In the genomic region with DNA sequence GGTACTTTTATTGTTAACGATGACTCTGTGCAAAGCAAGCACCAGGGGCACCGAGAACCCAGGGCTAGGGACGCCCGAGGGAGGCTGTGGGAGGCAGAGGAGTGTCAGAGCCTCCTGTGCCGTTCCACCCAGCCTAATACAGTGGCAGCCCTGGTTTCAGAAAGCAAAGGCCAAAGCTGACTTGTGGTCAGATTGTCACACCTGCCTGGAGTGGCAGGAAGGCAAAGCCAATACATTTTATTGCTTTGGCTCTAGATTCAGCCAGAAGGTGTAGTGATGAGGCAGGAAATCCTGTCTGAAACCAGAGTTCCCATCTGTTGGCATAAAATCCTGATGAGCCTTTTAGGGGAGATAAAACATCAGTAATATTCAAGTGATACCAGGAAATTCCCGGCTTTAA, we compare ENCODE assay signal across 23 cellular contexts.
A peak's percentile ranks its signal among the peaks of the same experiment; 100 is the strongest.
DNase-seq lines count a peak whose midpoint lies in the region; ATAC-seq and TF ChIP-seq lines count a peak whose summit lies in the region.
"Had no signal": no experiment of that assay in that cellular context is flagged by ENCODE, and none has a peak within 500 bp of the region (broad histone marks: within the 10 kb centered on the region; RNA-seq: fewer than 3 reads in every experiment).

No MANE protein-coding gene starts in this region.

- POLR2A ChIA-PET in activated CD8-positive, alpha-beta T cell treated with anti-CD3 and anti-CD28 coated beads for 36 hours (lab: Charles Lee), result interaction anchor here (0.6 to 1.2 kb wide), 2 partner anchors 11 to 553 kb away, joined by 3 read pairs; no protein-coding TSS in a partner anchor
- POLR2A ChIA-PET in activated CD8-positive, alpha-beta T cell treated with anti-CD3 and anti-CD28 coated beads, Interleukin-2, amount 10 ng/mL, durations not matched to agents 7 days and 5 days (lab: Charles Lee), result no interaction called here

- no peaks in the 10 kb centered on the region for H3K36me3 Mint-ChIP-seq in activated CD8-positive, alpha-beta T cell treated with anti-CD3 and anti-CD28 coated beads for 36 hours (ENCODE audit: low read depth)
- no peaks in the 10 kb centered on the region for H3K36me3 Mint-ChIP-seq in activated CD8-positive, alpha-beta T cell treated with anti-CD3 and anti-CD28 coated beads, Interleukin-2, amount 10 ng/mL, durations not matched to agents 7 days and 5 days (ENCODE audit: low read depth)
- H3K36me3 Mint-ChIP-seq: mesothelial cell of epicardium had no signal

- intact Hi-C loops in activated CD8-positive, alpha-beta T cell treated with anti-CD3 and anti-CD28 coated beads for 36 hours (cut with micrococcal nuclease), result no loop called here

- TF ChIP-seq CTCF in activated CD8-positive, alpha-beta T cell treated with anti-CD3 and anti-CD28 coated beads for 36 hours (IDR thresholded peaks at IDR 0.05), result no peak
- TF ChIP-seq CTCF in foreskin keratinocyte (conservative IDR thresholded peaks at IDR 0.05), result no peak

- no peaks in the 10 kb centered on the region for H3K4me1 ChIP-seq in foreskin keratinocyte

- no peak overlapping the region for H3K4me3 Mint-ChIP-seq in activated CD8-positive, alpha-beta T cell treated with anti-CD3 and anti-CD28 coated beads for 36 hours
- H3K4me3 Mint-ChIP-seq in activated CD8-positive, alpha-beta T cell treated with anti-CD3 and anti-CD28 coated beads, Interleukin-2, amount 10 ng/mL, durations not matched to agents 7 days and 5 days, result no peak overlapping the region
- H3K4me3 Mint-ChIP-seq: activated naive CD8-positive, alpha-beta T cell; mesothelial cell of epicardium; naive thymus-derived CD4-positive, alpha-beta T cell; T-helper 17 cell had no signal

- H3K27me3 Mint-ChIP-seq in activated CD8-positive, alpha-beta T cell treated with anti-CD3 and anti-CD28 coated beads for 36 hours, result no peaks in the 10 kb centered on the region
- no peaks in the 10 kb centered on the region for H3K27me3 Mint-ChIP-seq in activated CD8-positive, alpha-beta T cell treated with anti-CD3 and anti-CD28 coated beads, Interleukin-2, amount 10 ng/mL, durations not matched to agents 7 days and 5 days (ENCODE audit: low read depth)
- H3K27me3 Mint-ChIP-seq: activated naive CD8-positive, alpha-beta T cell; naive thymus-derived CD4-positive, alpha-beta T cell; T-helper 17 cell had no signal

- peak overlapping the region; percentile 54 for H3K27ac ChIP-seq in foreskin keratinocyte
- H3K27ac ChIP-seq: transverse colon had no signal

- peak; percentile 61 for ATAC-seq in activated CD8-positive, alpha-beta T cell treated with anti-CD3 and anti-CD28 coated beads for 36 hours
- no peak for ATAC-seq in activated CD8-positive, alpha-beta T cell treated with anti-CD3 and anti-CD28 coated beads, Interleukin-2, amount 10 ng/mL, durations not matched to agents 7 days and 5 days
- ATAC-seq in foreskin keratinocyte (no peak), HG03442 (IDR thresholded peaks at IDR 0.05; ENCODE audit: unreplicated experiment) (no peak), HG03469 (IDR thresholded peaks at IDR 0.05; ENCODE audit: unreplicated experiment) (no peak), HG02610 (IDR thresholded peaks at IDR 0.05; ENCODE audit: unreplicated experiment) (no peak)
- ATAC-seq: HepG2; naive thymus-derived CD4-positive, alpha-beta T cell; T-helper 17 cell had no signal

- H3K9me3 Mint-ChIP-seq in activated CD8-positive, alpha-beta T cell treated with anti-CD3 and anti-CD28 coated beads for 36 hours, result no peaks in the 10 kb centered on the region
- no peaks in the 10 kb centered on the region for H3K9me3 Mint-ChIP-seq in activated CD8-positive, alpha-beta T cell treated with anti-CD3 and anti-CD28 coated beads, Interleukin-2, amount 10 ng/mL, durations not matched to agents 7 days and 5 days (ENCODE audit: insufficient read depth)
- H3K9me3 Mint-ChIP-seq: mesothelial cell of epicardium; naive thymus-derived CD4-positive, alpha-beta T cell had no signal

- no peaks in the 10 kb centered on the region for H3K27me3 ChIP-seq in foreskin keratinocyte
- H3K27me3 ChIP-seq: transverse colon had no signal

- no peak overlapping the region for H3K27ac Mint-ChIP-seq in activated CD8-positive, alpha-beta T cell treated with anti-CD3 and anti-CD28 coated beads for 36 hours
- no peak overlapping the region for H3K27ac Mint-ChIP-seq in activated CD8-positive, alpha-beta T cell treated with anti-CD3 and anti-CD28 coated beads, Interleukin-2, amount 10 ng/mL, durations not matched to agents 7 days and 5 days
- H3K27ac Mint-ChIP-seq: activated naive CD8-positive, alpha-beta T cell; mesothelial cell of epicardium; T-helper 17 cell had no signal

- DNase-seq in activated CD8-positive, alpha-beta T cell treated with anti-CD3 and anti-CD28 coated beads for 36 hours, result peak; percentile 13
- DNase-seq in activated CD8-positive, alpha-beta T cell treated with anti-CD3 and anti-CD28 coated beads, Interleukin-2, amount 10 ng/mL, durations not matched to agents 7 days and 5 days, result no peak
- DNase-seq in RPMI8226 (peak; percentile 92), foreskin keratinocyte (no peak), GM19240 (ENCODE audit: insufficient read length, low spot score) (no peak)
- DNase-seq: activated CD4-positive, alpha-beta T cell treated with anti-CD3 and anti-CD28 coated beads for 1 hour; activated T-cell treated with anti-CD3 and anti-CD28 coated beads for 4 hours; HCEC 1CT; hypothalamus; naive thymus-derived CD4-positive, alpha-beta T cell; NCI-H187; NCI-H226; NCI-H774; occipital lobe; SK-N-SH; T-helper 17 cell; transverse colon had no signal

- H3K4me1 Mint-ChIP-seq in activated CD8-positive, alpha-beta T cell treated with anti-CD3 and anti-CD28 coated beads for 36 hours (ENCODE audit: low read depth), result peaks cover 13% of the 10 kb centered on the region
- peaks cover 14% of the 10 kb centered on the region for H3K4me1 Mint-ChIP-seq in activated CD8-positive, alpha-beta T cell treated with anti-CD3 and anti-CD28 coated beads, Interleukin-2, amount 10 ng/mL, durations not matched to agents 7 days and 5 days (ENCODE audit: low read depth)
- H3K4me1 Mint-ChIP-seq: mesothelial cell of epicardium had no signal

- CTCF ChIA-PET in activated CD8-positive, alpha-beta T cell treated with anti-CD3 and anti-CD28 coated beads for 36 hours (lab: Charles Lee), result interaction anchor here (1.1 kb wide), 1 partner anchor 57 kb away, joined by 5 read pairs; no protein-coding TSS in a partner anchor
- CTCF ChIA-PET in activated CD8-positive, alpha-beta T cell treated with anti-CD3 and anti-CD28 coated beads, Interleukin-2, amount 10 ng/mL, durations not matched to agents 7 days and 5 days (lab: Charles Lee), result interaction anchor here (1.3 kb wide), 1 partner anchor 168 kb away, joined by 4 read pairs; a partner anchor contains a TSS

Comparison
In these comparisons a context has a peak if more than half of its experiments do, and no peak if none do; other contexts are left out.
1. DNase-seq: peak in activated CD8-positive, alpha-beta T cell treated with anti-CD3 and anti-CD28 coated beads for 36 hours (single experiment) and RPMI8226 (single experiment); none in activated CD8-positive, alpha-beta T cell treated with anti-CD3 and anti-CD28 coated beads, Interleukin-2, amount 10 ng/mL, durations not matched to agents 7 days and 5 days (single experiment), foreskin keratinocyte (0 of 2) and GM19240 (single experiment).